Comparison of ENCODE assay signal across 11 cellular contexts in the genomic region with DNA sequence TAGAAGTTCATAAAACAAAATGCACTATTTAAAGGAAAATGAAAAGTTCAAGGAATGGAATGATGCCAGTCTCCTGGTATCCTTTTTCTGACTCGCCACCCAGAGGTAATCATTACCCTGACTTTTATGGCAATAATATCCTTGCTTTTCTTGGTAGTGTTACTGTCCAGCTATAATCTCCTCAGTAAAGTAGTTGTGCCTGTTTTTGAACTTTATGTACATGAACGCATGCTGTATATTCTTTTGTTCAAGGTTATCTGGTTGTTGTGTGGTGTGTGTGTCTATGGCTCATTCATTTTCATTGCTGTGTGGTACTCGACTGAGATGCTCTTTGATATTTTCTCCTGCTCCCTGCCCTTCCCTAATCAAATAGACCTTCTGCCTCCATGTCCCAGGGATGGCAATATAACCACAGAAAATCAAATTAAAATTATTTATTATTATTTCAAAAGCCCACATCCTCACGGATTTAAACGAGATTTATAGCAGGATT. TPM values are rescaled to one million over a fixed set of nuclear protein-coding genes. Genes with fewer than 3 reads are reported as not detected.
DNase-seq lines count a peak whose midpoint lies in the region; ATAC-seq and TF ChIP-seq lines count a peak whose summit lies in the region.
"Had no signal": no experiment of that assay in that cellular context is flagged by ENCODE, and none has a peak within 500 bp of the region (broad histone marks: within the 10 kb centered on the region; RNA-seq: fewer than 3 reads in every experiment).

No MANE protein-coding gene starts in this region.

- no peaks in the 10 kb centered on the region for H3K27me3 ChIP-seq in Caco-2 (replicated peaks; ENCODE audit: control insufficient read depth, insufficient read depth, low read length)
- H3K27me3 ChIP-seq in right lobe of liver = no peaks in the 10 kb centered on the region
- H3K27me3 ChIP-seq: brain microvascular endothelial cell, MG63 had no signal

- no peak overlapping the region for H3K4me3 ChIP-seq in Caco-2 (ENCODE audit: low read depth, low read length)
- no peak overlapping the region for H3K4me3 ChIP-seq in right lobe of liver
- H3K4me3 ChIP-seq: MG63 had no signal

- no peaks in the 10 kb centered on the region; the same call in 1 of the 2 replicates for H3K36me3 ChIP-seq in Caco-2 (ENCODE audit: control insufficient read depth, insufficient read depth, low read length)
- H3K36me3 ChIP-seq in right lobe of liver = no peaks in the 10 kb centered on the region
- H3K36me3 ChIP-seq: brain microvascular endothelial cell, MG63 had no signal

- no peaks in the 10 kb centered on the region for H3K27me3 Mint-ChIP-seq in Caco-2 (ENCODE audit: insufficient read depth, unreplicated experiment)

- H3K4me1 ChIP-seq in Caco-2 (peaks cover 31% of the 10 kb centered on the region), right lobe of liver (peaks cover 0 to 45% (median 10%) of the 10 kb centered on the region in 4 donors)

- TF ChIP-seq CTCF in 22Rv1 (IDR thresholded peaks at IDR 0.05) = no peak
- TF ChIP-seq CTCF in Caco-2 (IDR thresholded peaks at IDR 0.05; ENCODE audit: insufficient read depth in 1 of 2, low read depth in 1 of 2, low read length in 1 of 2, severe bottlenecking in 1 of 2, unreplicated experiment in 1 of 2) = no peak
- TF ChIP-seq CTCF in VCaP (conservative IDR thresholded peaks at IDR 0.05) = no peak
- TF ChIP-seq CTCF in right lobe of liver (IDR thresholded peaks at IDR 0.05) = no peak

- peak overlapping the region; percentile 60 for H3K27ac Mint-ChIP-seq in Caco-2 (ENCODE audit: unreplicated experiment)

- H3K4me3 Mint-ChIP-seq in Caco-2 (ENCODE audit: unreplicated experiment) = peak overlapping the region; percentile 72

- CTCF ChIA-PET in Caco-2 (lab: Charles Lee) = interaction anchor here (0.7 to 2.5 kb wide), 10 partner anchors 13 to 463 kb away, joined by 3 to 27 read pairs (median 7); partner anchors contain the start of genes AOPEP and PCAT7

- ATAC-seq in right lobe of liver (no peak), HG02852 (IDR thresholded peaks at IDR 0.05; ENCODE audit: unreplicated experiment) (no peak)
- no peak for ATAC-seq in stimulated activated naive CD8-positive, alpha-beta T cell treated with anti-CD3 and anti-CD28 coated beads, Interleukin-15, Interleukin-2, amounts not matched to agents 100 U/mL and 50 U/mL, for 24 hours

- TF ChIP-seq POLR2A in right lobe of liver (IDR thresholded peaks at IDR 0.05) = peak; percentile 8

- no peaks in the 10 kb centered on the region for H3K9me3 Mint-ChIP-seq in Caco-2 (ENCODE audit: unreplicated experiment)

- WGBS in right lobe of liver (ENCODE audit: insufficient coverage, low coverage, low lambda C conversion rate, missing lambda C conversion rate) = 13% methylated on average over 5 of the region's 5 CpGs

- POLR2A ChIA-PET in Caco-2 (lab: Charles Lee) = interaction anchor here (1.4 to 1.6 kb wide), 3 partner anchors 37 to 273 kb away, joined by 4 to 15 read pairs (median 5); partner anchors contain the start of gene PCAT7

- H3K4me1 Mint-ChIP-seq in Caco-2 (ENCODE audit: low read depth, unreplicated experiment) = peaks cover 22% of the 10 kb centered on the region

- no peaks in the 10 kb centered on the region for H3K9me3 ChIP-seq in Caco-2
- H3K9me3 ChIP-seq in right lobe of liver = no peaks in the 10 kb centered on the region
- H3K9me3 ChIP-seq: MG63 had no signal

- peaks cover 12% of the 10 kb centered on the region for H3K36me3 Mint-ChIP-seq in Caco-2 (ENCODE audit: insufficient read depth, unreplicated experiment)

- intact Hi-C loops in Caco-2 (cut with micrococcal nuclease; ENCODE audit: unreplicated experiment) (loop anchor here (2.0 to 5.0 kb wide), 4 partner anchors 114 to 600 kb away; no protein-coding TSS in a partner anchor), right lobe of liver (cut with DNase I) (no loop called here)

- BruUV-seq in Caco-2 (replicated peaks; lab: Mats Ljungman, UMichigan) = no TSS peak

- H3K27ac ChIP-seq in 22Rv1 (peak overlapping the region; percentile 59; the same call in 1 of the 2 replicates), VCaP (peak overlapping the region; percentile 79), right lobe of liver (peak overlapping the region; percentile 71 to 97 (median 85))

- DNase-seq in Caco-2 (no peak), right lobe of liver (peak in 1 of 3 donors; percentile 17), anterior cingulate cortex (lab: John Stamatoyannopoulos, UW) (no peak), NCI-H146 treated with DMSO at 0.1 percent for 48 hours (lab: John Stamatoyannopoulos, UW; ENCODE audit: unreplicated experiment) (no peak)
- no peak for DNase-seq in stimulated activated naive CD8-positive, alpha-beta T cell treated with anti-CD3 and anti-CD28 coated beads, Interleukin-15, Interleukin-2, amounts not matched to agents 100 U/mL and 50 U/mL, for 24 hours

RNA-seq across cellular contexts. Expression of gene FBP1, which starts 29.2 kb away (rescaled TPM):
- total RNA-seq in Caco-2 (2022) (1.8 and 2.3 TPM in 2 replicates), right lobe of liver (100 to 1,000 TPM; 180 to 781 (median 384) TPM)
- total RNA-seq: skeletal muscle tissue had no signal

RNA-seq across cellular contexts. Expression of gene AOPEP, which starts 58.0 kb away (rescaled TPM):
- total RNA-seq in Caco-2 (2022) (61.7 and 63.3 TPM in 2 replicates), right lobe of liver (100 to 1,000 TPM in 1 of 6 experiments, 10 to 100 TPM in 5; 36.6 to 110 (median 63.3) TPM)

Comparison
In these comparisons a context has a peak if more than half of its experiments do, and no peak if none do; other contexts are left out.
1. RNA of gene FBP1, which starts 29.2 kb away (total RNA-seq): 180 to 781 TPM in right lobe of liver; 1.8 to 2.3 TPM in Caco-2; every median in the first group is over 10 times any median in the second.
2. Peak in every context shown above with its lines, with median percentiles within 50 percentile points of each other: H3K27ac ChIP-seq.